Comparison of ENCODE assay signal across 1 cellular context in genomic region chr20:37344506-37345338, GRCh38.
TF ChIP-seq lines count a peak whose summit lies in the region.

No MANE protein-coding gene starts in this region.

TF ChIP-seq in HepG2, 621 proteins besides CTCF, POLR2A, EP300 and RAD21 (continued from another document and continues in another):
- TF ChIP-seq ZFY (CRISPR knock-in tag; IDR thresholded peaks at IDR 0.05) (peak; percentile 56), LBX2 (CRISPR knock-in tag; IDR thresholded peaks at IDR 0.05; ENCODE audit: borderline replicate concordance) (no peak; the same call in 1 of the 2 replicates), FOXO1 (CRISPR knock-in tag; IDR thresholded peaks at IDR 0.05) (peak; percentile 63), KAT8 (CRISPR knock-in tag; IDR thresholded peaks at IDR 0.05) (peak; percentile 94), DR1 (CRISPR knock-in tag; IDR thresholded peaks at IDR 0.05) (no peak; the same call in 1 of the 2 replicates), ZFAT (CRISPR knock-in tag; conservative IDR thresholded peaks at IDR 0.05) (no peak), RARG (CRISPR knock-in tag; IDR thresholded peaks at IDR 0.05; ENCODE audit: low read depth) (no peak), MLX (CRISPR knock-in tag; IDR thresholded peaks at IDR 0.05) (no peak), ZNF777 (CRISPR knock-in tag; IDR thresholded peaks at IDR 0.05) (no peak), ARID3A (IDR thresholded peaks at IDR 0.05; ENCODE audit: low read depth, low read length) (no peak), ZNF431 (CRISPR knock-in tag; IDR thresholded peaks at IDR 0.05; ENCODE audit: borderline replicate concordance, low read depth) (no peak; the same call in 1 of the 2 replicates), PBX3 (CRISPR knock-in tag; IDR thresholded peaks at IDR 0.05; ENCODE audit: borderline replicate concordance) (no peak), ZC3H13 (CRISPR knock-in tag; IDR thresholded peaks at IDR 0.05) (no peak), DNMT3B (CRISPR knock-in tag; conservative IDR thresholded peaks at IDR 0.05) (no peak), CCAR2 (optimal IDR thresholded peaks at IDR 0.05; ENCODE audit: low read depth, low read length) (peak; percentile 28), ZNF530 (CRISPR knock-in tag; IDR thresholded peaks at IDR 0.05; ENCODE audit: low read depth) (no peak), ZKSCAN5 (CRISPR knock-in tag; IDR thresholded peaks at IDR 0.05) (0 out of 2 replicates have a peak, but pooled peaks have one; percentile 20), PITX1 (CRISPR knock-in tag; IDR thresholded peaks at IDR 0.05) (peak; percentile 86), STAT6 (CRISPR knock-in tag; IDR thresholded peaks at IDR 0.05; ENCODE audit: borderline replicate concordance) (no peak), FOXO4 (CRISPR knock-in tag; conservative IDR thresholded peaks at IDR 0.05) (no peak), MYC (CRISPR knock-in tag; IDR thresholded peaks at IDR 0.05; ENCODE audit: borderline replicate concordance) (no peak; the same call in none of the 2 replicates), RFXANK (CRISPR knock-in tag; IDR thresholded peaks at IDR 0.05) (no peak), FIP1L1 (IDR thresholded peaks at IDR 0.05; ENCODE audit: borderline replicate concordance, insufficient read depth, low read depth, low read length) (no peak), PHF5A (CRISPR knock-in tag; IDR thresholded peaks at IDR 0.05; ENCODE audit: low read depth, unreplicated experiment) (peak; percentile 66), SKI (IDR thresholded peaks at IDR 0.05; ENCODE audit: partially characterized antibody) (no peak), ELF4 (CRISPR knock-in tag; IDR thresholded peaks at IDR 0.05; ENCODE audit: borderline replicate concordance) (no peak), AHR (CRISPR knock-in tag; IDR thresholded peaks at IDR 0.05) (peak; percentile 79), SMAD9 (CRISPR knock-in tag; IDR thresholded peaks at IDR 0.05) (0 out of 2 replicates have a peak, but pooled peaks have one; percentile 17), ZNF83 (CRISPR knock-in tag; IDR thresholded peaks at IDR 0.05; ENCODE audit: borderline replicate concordance) (peak; percentile 45), ZBTB20 (CRISPR knock-in tag; IDR thresholded peaks at IDR 0.05; ENCODE audit: borderline replicate concordance, low read depth) (peak; percentile 81), ARID4A (CRISPR knock-in tag; IDR thresholded peaks at IDR 0.05; ENCODE audit: borderline replicate concordance) (peak; percentile 81), ZBED4 (CRISPR knock-in tag; IDR thresholded peaks at IDR 0.05; ENCODE audit: borderline replicate concordance) (peak; percentile 77; the same call in 1 of the 2 replicates), THRA (CRISPR knock-in tag; IDR thresholded peaks at IDR 0.05; ENCODE audit: borderline replicate concordance) (0 out of 2 replicates have a peak, but pooled peaks have one; percentile 41), ZFP37 (CRISPR knock-in tag; IDR thresholded peaks at IDR 0.05; ENCODE audit: borderline replicate concordance) (0 out of 2 replicates have a peak, but pooled peaks have one; percentile 25), IRX3 (CRISPR knock-in tag; IDR thresholded peaks at IDR 0.05; ENCODE audit: borderline replicate concordance, low read depth) (peak; percentile 74; the same call in 1 of the 2 replicates), PCBP2 (optimal IDR thresholded peaks at IDR 0.05; ENCODE audit: low read depth, low read length, poor library complexity, severe bottlenecking) (no peak), ZNF30 (CRISPR knock-in tag; IDR thresholded peaks at IDR 0.05) (0 out of 2 replicates have a peak, but pooled peaks have one; percentile 71), GTF3A (CRISPR knock-in tag; conservative IDR thresholded peaks at IDR 0.05) (no peak), ZNF768 (CRISPR knock-in tag; IDR thresholded peaks at IDR 0.05) (peak; percentile 61; the same call in 1 of the 2 replicates), MNT (IDR thresholded peaks at IDR 0.05) (no peak)
